ENCODE assay signal across 8 cellular contexts in genomic region chr2:179936654-179937053, GRCh38.
DNase-seq lines count a peak whose midpoint lies in the region; ATAC-seq and TF ChIP-seq lines count a peak whose summit lies in the region.

No MANE protein-coding gene starts in this region.

- in situ Hi-C loops in transverse colon (cut with MboI; ENCODE audit: low pct_ligation_motif_present in 1 of 4, low pct_unique_long_range_greater_than_20kb in 1 of 4, low sequenced_read_pairs in 3 of 4): no loop called here

- TF ChIP-seq CTCF in DOHH2 (IDR thresholded peaks at IDR 0.05; ENCODE audit: low read depth, low read length, poor library complexity, severe bottlenecking): peak; percentile 51
- no peak for TF ChIP-seq CTCF in HEK293 (tag by site-specific recombination; IDR thresholded peaks at IDR 0.05)
- peak in 3 of 5 experiments; percentile 41 to 49 (median 41) for TF ChIP-seq CTCF in transverse colon (IDR thresholded peaks at IDR 0.05)

- no peak overlapping the region for H3K27ac ChIP-seq in DOHH2 (ENCODE audit: low read depth, low read length)
- H3K27ac ChIP-seq in HEK293 (ENCODE audit: extremely low read depth, low read depth, low read length): no peak overlapping the region
- no peak overlapping the region for H3K27ac ChIP-seq in transverse colon

- intact Hi-C loops in transverse colon (cut with DNase I; ENCODE audit: low total_unique reads): no loop called here

- H3K9me2 ChIP-seq in DOHH2 (replicated peaks; ENCODE audit: control insufficient read depth, low read length): no peaks in the 10 kb centered on the region

- no peaks in the 10 kb centered on the region for H3K79me2 ChIP-seq in DOHH2 (ENCODE audit: control insufficient read depth, low read length)

- H3K4me1 ChIP-seq in DOHH2 (ENCODE audit: control insufficient read depth, low read length) (peaks cover 7% of the 10 kb centered on the region), HEK293 (ENCODE audit: control insufficient read depth, insufficient read depth, low read length) (no peaks in the 10 kb centered on the region), transverse colon (peaks cover 0 to 9% (median 2%) of the 10 kb centered on the region in 4 donors)

- H4K20me1 ChIP-seq in DOHH2 (ENCODE audit: control insufficient read depth, insufficient read depth, low read depth, low read length): no peaks in the 10 kb centered on the region

- WGBS in transverse colon (ENCODE audit: low coverage in 1 of 2), 2 donors: 87 to 89% methylated on average over 3 of the region's 3 CpGs

- no peak for ATAC-seq in GM21619 (IDR thresholded peaks at IDR 0.05; ENCODE audit: unreplicated experiment)

- DNase-seq in SK-N-DZ (ENCODE audit: low spot score): peak; percentile 15
- DNase-seq in glomerular visceral epithelial cell (ENCODE audit: extremely low spot score): peak; percentile 18
- DNase-seq in transverse colon: peak; percentile 29
- no peak for DNase-seq in NCI-H1092 (lab: John Stamatoyannopoulos, UW)
- no peak for DNase-seq in NCI-H526 treated with DMSO at 0.1 percent for 48 hours (lab: John Stamatoyannopoulos, UW)

- POLR2A ChIA-PET in HEK293 (lab: Yijun Ruan, JAX): no interaction called here

- H3K27me3 ChIP-seq in DOHH2 (ENCODE audit: control insufficient read depth, low read length) (no peaks in the 10 kb centered on the region), transverse colon (no peaks in the 10 kb centered on the region)

- no peak for TF ChIP-seq EP300 in transverse colon (IDR thresholded peaks at IDR 0.05; ENCODE audit: low read depth)

- no peak overlapping the region for H3K4me2 ChIP-seq in DOHH2 (ENCODE audit: low read length)

- H3K4me3 ChIP-seq in DOHH2 (ENCODE audit: low read length) (no peak overlapping the region), HEK293 (ENCODE audit: low read depth, low read length) (no peak overlapping the region), transverse colon (no peak overlapping the region)

- H3K9me3 ChIP-seq in DOHH2 (ENCODE audit: control insufficient read depth, insufficient read depth, low read length) (no peaks in the 10 kb centered on the region), HEK293 (ENCODE audit: control insufficient read depth, insufficient read depth, low read depth, low read length) (no peaks in the 10 kb centered on the region), transverse colon (no peaks in the 10 kb centered on the region)

- H3K36me3 ChIP-seq in DOHH2 (ENCODE audit: control insufficient read depth, low read length): no peaks in the 10 kb centered on the region
- no peaks in the 10 kb centered on the region for H3K36me3 ChIP-seq in HEK293 (ENCODE audit: control insufficient read depth in 2 of 2, insufficient read depth in 1 of 2, low read length in 2 of 2)
- H3K36me3 ChIP-seq in transverse colon: no peaks in the 10 kb centered on the region

- H3F3A ChIP-seq in DOHH2 (ENCODE audit: control insufficient read depth, insufficient read depth): no peaks in the 10 kb centered on the region

- no peak for TF ChIP-seq POLR2A in transverse colon (IDR thresholded peaks at IDR 0.05)

- CTCF ChIA-PET in HEK293 (lab: Yijun Ruan, JAX): interaction anchor here (0.6 to 1.5 kb wide), 6 partner anchors 10 to 109 kb away, joined by 3 to 6 read pairs (median 4); no protein-coding TSS in a partner anchor

TF ChIP-seq in HEK293, 187 proteins besides CTCF, POLR2A, EP300 and RAD21:
- TF ChIP-seq HOXD13 (CRISPR knock-in tag; IDR thresholded peaks at IDR 0.05; ENCODE audit: borderline replicate concordance): no peak
- peak; percentile 6; the same call in 1 of the 2 replicates for TF ChIP-seq ZNF654 (tag by site-specific recombination; IDR thresholded peaks at IDR 0.05; ENCODE audit: low read depth)
- no peak for TF ChIP-seq ZNF792 (tag by site-specific recombination; IDR thresholded peaks at IDR 0.05)
- TF ChIP-seq REST (tag by site-specific recombination; IDR thresholded peaks at IDR 0.05): no peak
- TF ChIP-seq, protein P1, sequence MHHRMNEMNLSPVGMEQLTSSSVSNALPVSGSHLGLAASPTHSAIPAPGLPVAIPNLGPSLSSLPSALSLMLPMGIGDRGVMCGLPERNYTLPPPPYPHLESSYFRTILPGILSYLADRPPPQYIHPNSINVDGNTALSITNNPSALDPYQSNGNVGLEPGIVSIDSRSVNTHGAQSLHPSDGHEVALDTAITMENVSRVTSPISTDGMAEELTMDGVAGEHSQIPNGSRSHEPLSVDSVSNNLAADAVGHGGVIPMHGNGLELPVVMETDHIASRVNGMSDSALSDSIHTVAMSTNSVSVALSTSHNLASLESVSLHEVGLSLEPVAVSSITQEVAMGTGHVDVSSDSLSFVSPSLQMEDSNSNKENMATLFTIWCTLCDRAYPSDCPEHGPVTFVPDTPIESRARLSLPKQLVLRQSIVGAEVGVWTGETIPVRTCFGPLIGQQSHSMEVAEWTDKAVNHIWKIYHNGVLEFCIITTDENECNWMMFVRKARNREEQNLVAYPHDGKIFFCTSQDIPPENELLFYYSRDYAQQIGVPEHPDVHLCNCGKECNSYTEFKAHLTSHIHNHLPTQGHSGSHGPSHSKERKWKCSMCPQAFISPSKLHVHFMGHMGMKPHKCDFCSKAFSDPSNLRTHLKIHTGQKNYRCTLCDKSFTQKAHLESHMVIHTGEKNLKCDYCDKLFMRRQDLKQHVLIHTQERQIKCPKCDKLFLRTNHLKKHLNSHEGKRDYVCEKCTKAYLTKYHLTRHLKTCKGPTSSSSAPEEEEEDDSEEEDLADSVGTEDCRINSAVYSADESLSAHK (tag by site-specific recombination; IDR thresholded peaks at IDR 0.05): no peak
- no peak for TF ChIP-seq GLI2 (tag by site-specific recombination; IDR thresholded peaks at IDR 0.05; ENCODE audit: borderline replicate concordance, low read depth)
- TF ChIP-seq ZNF174 (tag by site-specific recombination; IDR thresholded peaks at IDR 0.05): no peak
- no peak for TF ChIP-seq GLIS1 (tag by site-specific recombination; IDR thresholded peaks at IDR 0.05)
TF ChIP-seq in HEK293: peak in this region for 1.

Comparison
In these comparisons a context has a peak if more than half of its experiments do, and no peak if none do; other contexts are left out.
1. DNase-seq: peak in SK-N-DZ (single experiment), glomerular visceral epithelial cell (single experiment) and transverse colon (single experiment); none in NCI-H1092 (single experiment) and NCI-H526 treated with DMSO at 0.1 percent for 48 hours (single experiment).